Comparison of ENCODE assay signal across 8 cellular contexts in the genomic region with DNA sequence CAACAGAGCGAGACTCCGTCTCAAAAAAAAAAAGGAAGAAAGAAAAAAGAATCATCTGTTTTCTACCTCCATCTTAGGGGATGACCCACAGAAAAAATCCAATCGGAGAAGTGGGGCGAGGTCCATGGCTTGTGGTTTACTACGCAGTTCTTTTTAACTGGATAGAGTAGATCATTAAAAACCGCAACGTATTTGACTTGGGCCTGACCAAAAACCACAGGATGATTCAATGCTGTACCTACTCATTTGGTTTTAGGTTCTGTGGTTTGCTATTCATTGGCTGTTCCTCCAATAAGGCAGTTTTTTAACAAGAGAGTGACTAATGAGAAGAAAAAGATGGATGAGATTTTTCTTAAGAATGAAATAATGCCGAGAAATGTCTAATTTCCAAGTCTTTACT.
DNase-seq lines count a peak whose midpoint lies in the region; ATAC-seq, FAIRE-seq and TF ChIP-seq lines count a peak whose summit lies in the region.

No MANE protein-coding gene starts in this region.

- H3K4me3 Mint-ChIP-seq in CD4-positive, alpha-beta T cell: no peak overlapping the region

- peaks cover 5% of the 10 kb centered on the region for H3K27me3 Mint-ChIP-seq in CD4-positive, alpha-beta T cell

- POLR2A ChIA-PET in CD4-positive, alpha-beta T cell (lab: Charles Lee): no interaction called here

- no peak for TF ChIP-seq POLR2A in stomach (IDR thresholded peaks at IDR 0.05)

- no peak for TF ChIP-seq CTCF in fibroblast of mammary gland (conservative IDR thresholded peaks at IDR 0.05; ENCODE audit: control insufficient read depth, insufficient read depth, low read depth, low read length)
- TF ChIP-seq CTCF in CD4-positive, alpha-beta T cell (IDR thresholded peaks at IDR 0.05): no peak
- TF ChIP-seq CTCF in stomach (IDR thresholded peaks at IDR 0.05): no peak

- H3K4me1 Mint-ChIP-seq in CD4-positive, alpha-beta T cell (ENCODE audit: low read depth): no peaks in the 10 kb centered on the region

- H3K9me3 Mint-ChIP-seq in CD4-positive, alpha-beta T cell: peaks cover 2% of the 10 kb centered on the region

- no peak for FAIRE-seq in HTR-8/SVneo (lab: Jason Lieb, UNC)

- no peak overlapping the region for H3K27ac Mint-ChIP-seq in CD4-positive, alpha-beta T cell

- H3K4me3 ChIP-seq in fibroblast of mammary gland (ENCODE audit: control insufficient read depth, low read depth, low read length) (no peak overlapping the region), stomach (no peak overlapping the region)

- peak; percentile 94 for ATAC-seq in GM18508 (IDR thresholded peaks at IDR 0.05; ENCODE audit: insufficient read depth, unreplicated experiment)
- ATAC-seq in GM21737 (IDR thresholded peaks at IDR 0.05; ENCODE audit: unreplicated experiment): peak; percentile 90
- ATAC-seq in CD4-positive, alpha-beta T cell (ENCODE audit: poor library complexity): no peak

- intact Hi-C loops in CD4-positive, alpha-beta T cell (cut with DNase I, micrococcal nuclease): no loop called here
- intact Hi-C loops in stomach (cut with DNase I; ENCODE audit: low total_unique reads): no loop called here

- TF ChIP-seq EP300 in stomach (IDR thresholded peaks at IDR 0.05): no peak

- CTCF ChIA-PET in CD4-positive, alpha-beta T cell (lab: Charles Lee): no interaction called here

- H3K27ac ChIP-seq in CD4-positive, alpha-beta T cell (ENCODE audit: low read depth, low read length): no peak overlapping the region
- H3K27ac ChIP-seq in stomach: no peak overlapping the region

- no peaks in the 10 kb centered on the region for H3K4me1 ChIP-seq in stomach

- H3K9me3 ChIP-seq in CD4-positive, alpha-beta T cell (ENCODE audit: control insufficient read depth, low read length): no peaks in the 10 kb centered on the region
- no peaks in the 10 kb centered on the region for H3K9me3 ChIP-seq in stomach

- H3K36me3 ChIP-seq in stomach: no peaks in the 10 kb centered on the region

- H3K36me3 Mint-ChIP-seq in CD4-positive, alpha-beta T cell (ENCODE audit: low read depth): no peaks in the 10 kb centered on the region

- no peaks in the 10 kb centered on the region for H3K27me3 ChIP-seq in CD4-positive, alpha-beta T cell (ENCODE audit: control insufficient read depth, insufficient read depth, low read length)
- no peaks in the 10 kb centered on the region for H3K27me3 ChIP-seq in stomach

- WGBS in stomach, 5 donors: 78 to 91% (median 86%) methylated on average over 8 of the region's 8 CpGs

- DNase-seq in HTR-8/SVneo (ENCODE audit: insufficient read length, low spot score) (peak; percentile 2), fibroblast of mammary gland (ENCODE audit: low read depth) (peak; percentile 87), NCI-H524 (lab: John Stamatoyannopoulos, UW) (no peak), iPS-NIHi11 (ENCODE audit: low spot score) (no peak), stomach (no peak)
- DNase-seq in CD4-positive, alpha-beta T cell: no peak

Comparison
In these comparisons a context has a peak if more than half of its experiments do, and no peak if none do; other contexts are left out.
1. DNase-seq: peak in HTR-8/SVneo (single experiment) and fibroblast of mammary gland (single experiment); none in NCI-H524 (0 of 2), iPS-NIHi11 (single experiment), CD4-positive, alpha-beta T cell (0 of 10) and stomach (single experiment).